ENCODE assay signal across 8 cellular contexts in genomic region chr3:197627160-197627771, GRCh38.
A peak's percentile ranks its signal among the peaks of the same experiment; 100 is the strongest.
DNase-seq lines count a peak whose midpoint lies in the region; ATAC-seq and TF ChIP-seq lines count a peak whose summit lies in the region.
"Not testable (repeated sequence)": the region's sequence is repeated elsewhere in the genome, so short reads cannot be mapped to it uniquely, and the experiment has no call there.

No MANE protein-coding gene starts in this region.

- H3K9me3 ChIP-seq in DOHH2 (ENCODE audit: control insufficient read depth, insufficient read depth, low read length); SJSA1 (replicated peaks); subcutaneous abdominal adipose tissue (ENCODE audit: control insufficient read depth in 5 of 5, low read length in 5 of 5): not testable (repeated sequence)

- not testable (repeated sequence) for H3K36me3 ChIP-seq in DOHH2 (ENCODE audit: control insufficient read depth, low read length); SJSA1; subcutaneous abdominal adipose tissue (ENCODE audit: control insufficient read depth in 5 of 5, insufficient read depth in 5 of 5, low read length in 5 of 5)

- intact Hi-C loops in Right ventricle myocardium superior (cut with DNase I) = not testable (repeated sequence)

- not testable (repeated sequence) for H4K20me1 ChIP-seq in DOHH2 (ENCODE audit: control insufficient read depth, insufficient read depth, low read depth, low read length)

- peaks cover 16% of the 10 kb centered on the region for H3K79me2 ChIP-seq in DOHH2 (ENCODE audit: control insufficient read depth, low read length)

- not testable (repeated sequence) for H3K27me3 Mint-ChIP-seq in naive B cell

- H3K4me1 ChIP-seq in DOHH2 (ENCODE audit: control insufficient read depth, low read length); SJSA1 (replicated peaks); subcutaneous abdominal adipose tissue (ENCODE audit: control insufficient read depth in 5 of 5, insufficient read depth in 5 of 5, low read length in 5 of 5): not testable (repeated sequence)

- not testable (repeated sequence) for H3F3A ChIP-seq in DOHH2 (ENCODE audit: control insufficient read depth, insufficient read depth)

- peak overlapping the region; percentile 63 to 92 (median 80) for H3K4me3 Mint-ChIP-seq in naive B cell

- peak overlapping the region; percentile 74 for H3K4me3 ChIP-seq in DOHH2 (ENCODE audit: low read length)
- peak overlapping the region; percentile 45 for H3K4me3 ChIP-seq in SJSA1
- H3K4me3 ChIP-seq in astrocyte of the spinal cord (ENCODE audit: low read depth, low read length) = peak overlapping the region; percentile 55
- H3K4me3 ChIP-seq in subcutaneous abdominal adipose tissue (ENCODE audit: low read depth in 1 of 5, low read length in 5 of 5) = peak overlapping the region in 3 of 5 donors; percentile 53 to 76 (median 63)

- in situ Hi-C loops in astrocyte of the spinal cord (cut with HindIII; ENCODE audit: low sequenced_read_pairs) = not testable (repeated sequence)

- not testable (repeated sequence) for TF ChIP-seq CTCF in DOHH2 (IDR thresholded peaks at IDR 0.05; ENCODE audit: low read depth, low read length, poor library complexity, severe bottlenecking); astrocyte of the spinal cord (IDR thresholded peaks at IDR 0.05; ENCODE audit: low read depth, low read length)

- H3K9me3 Mint-ChIP-seq in naive B cell = not testable (repeated sequence)

- peak overlapping the region in 1 of 6 donors; percentile 78 for H3K27ac Mint-ChIP-seq in naive B cell

- DNase-seq in SJSA1 (ENCODE audit: low read depth in 1 of 2, low spot score in 2 of 2); astrocyte of the spinal cord (ENCODE audit: low read depth, low spot score); Right ventricle myocardium superior; naive B cell: not testable (repeated sequence)

- H3K4me1 Mint-ChIP-seq in naive B cell = not testable (repeated sequence)

- not testable (repeated sequence) for H3K27ac ChIP-seq in DOHH2 (ENCODE audit: low read depth, low read length); SJSA1; subcutaneous abdominal adipose tissue (ENCODE audit: low read depth, low read length)

- not testable (repeated sequence) for H3K27me3 ChIP-seq in DOHH2 (ENCODE audit: control insufficient read depth, low read length); SJSA1 (replicated peaks); subcutaneous abdominal adipose tissue (ENCODE audit: control insufficient read depth in 5 of 5, insufficient read depth in 4 of 5, low read length in 5 of 5)

- H3K9ac ChIP-seq in subcutaneous abdominal adipose tissue (ENCODE audit: low read length in 5 of 5) = peak overlapping the region in 2 of 5 donors; percentile 70 to 74

- peak overlapping the region; percentile 31; the same call in 1 of the 2 replicates for H3K4me2 ChIP-seq in DOHH2 (ENCODE audit: low read length)

- H3K9me2 ChIP-seq in DOHH2 (replicated peaks; ENCODE audit: control insufficient read depth, low read length) = not testable (repeated sequence)

- not testable (repeated sequence) for H3K36me3 Mint-ChIP-seq in naive B cell

- ATAC-seq in GM21576 (IDR thresholded peaks at IDR 0.05; ENCODE audit: unreplicated experiment) = peak; percentile 39
- ATAC-seq in HG03159 (IDR thresholded peaks at IDR 0.05; ENCODE audit: unreplicated experiment) = peak; percentile 49
- peak; percentile 89 for ATAC-seq in Right ventricle myocardium superior (ENCODE audit: poor library complexity)
- ATAC-seq in naive B cell (ENCODE audit: low read depth in 2 of 2) = peak; percentile 39 to 52

Comparison
In these comparisons a context has a peak if more than half of its experiments do, and no peak if none do; other contexts are left out.
1. ATAC-seq: peak in every context shown above with its lines; median percentile 89 in Right ventricle myocardium superior; 49 in HG03159; 46 in naive B cell; 39 in GM21576.